1 cellular context compared by ENCODE assay signal in the genomic region with DNA sequence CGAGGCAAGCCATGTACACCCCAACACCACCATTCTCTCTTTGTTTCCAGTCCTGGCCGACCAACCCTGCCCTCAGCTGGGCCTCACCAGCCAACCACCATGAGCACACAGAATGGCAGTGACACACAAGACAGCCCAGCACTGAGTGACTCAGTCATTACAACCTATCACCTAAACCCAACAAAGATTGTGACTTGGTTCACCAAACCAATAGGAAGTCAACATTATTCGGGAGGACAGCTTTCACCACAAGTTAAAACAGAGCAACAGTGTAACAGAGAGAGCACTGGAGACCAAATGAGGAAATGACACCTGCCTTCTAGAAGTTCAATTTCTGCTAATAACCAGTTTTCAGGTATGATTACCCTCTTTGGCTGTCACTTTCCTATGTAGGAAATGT.
TF ChIP-seq lines count a peak whose summit lies in the region.

No MANE protein-coding gene starts in this region.

TF ChIP-seq in SK-N-SH treated with all-trans-retinoic acid at 6 μM for 48 hours, 23 proteins besides CTCF, POLR2A, EP300 and RAD21 (continued from another document):
- TF ChIP-seq, protein P1, sequence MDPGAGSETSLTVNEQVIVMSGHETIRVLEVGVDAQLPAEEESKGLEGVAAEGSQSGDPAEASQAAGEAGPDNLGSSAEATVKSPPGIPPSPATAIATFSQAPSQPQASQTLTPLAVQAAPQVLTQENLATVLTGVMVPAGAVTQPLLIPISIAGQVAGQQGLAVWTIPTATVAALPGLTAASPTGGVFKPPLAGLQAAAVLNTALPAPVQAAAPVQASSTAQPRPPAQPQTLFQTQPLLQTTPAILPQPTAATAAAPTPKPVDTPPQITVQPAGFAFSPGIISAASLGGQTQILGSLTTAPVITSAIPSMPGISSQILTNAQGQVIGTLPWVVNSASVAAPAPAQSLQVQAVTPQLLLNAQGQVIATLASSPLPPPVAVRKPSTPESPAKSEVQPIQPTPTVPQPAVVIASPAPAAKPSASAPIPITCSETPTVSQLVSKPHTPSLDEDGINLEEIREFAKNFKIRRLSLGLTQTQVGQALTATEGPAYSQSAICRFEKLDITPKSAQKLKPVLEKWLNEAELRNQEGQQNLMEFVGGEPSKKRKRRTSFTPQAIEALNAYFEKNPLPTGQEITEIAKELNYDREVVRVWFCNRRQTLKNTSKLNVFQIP (CRISPR knock-in tag; IDR thresholded peaks at IDR 0.05; ENCODE audit: borderline replicate concordance, low read depth) = no peak
TF ChIP-seq in SK-N-SH treated with all-trans-retinoic acid at 6 μM for 48 hours: peak in this region for 0.
